In the genomic region with DNA sequence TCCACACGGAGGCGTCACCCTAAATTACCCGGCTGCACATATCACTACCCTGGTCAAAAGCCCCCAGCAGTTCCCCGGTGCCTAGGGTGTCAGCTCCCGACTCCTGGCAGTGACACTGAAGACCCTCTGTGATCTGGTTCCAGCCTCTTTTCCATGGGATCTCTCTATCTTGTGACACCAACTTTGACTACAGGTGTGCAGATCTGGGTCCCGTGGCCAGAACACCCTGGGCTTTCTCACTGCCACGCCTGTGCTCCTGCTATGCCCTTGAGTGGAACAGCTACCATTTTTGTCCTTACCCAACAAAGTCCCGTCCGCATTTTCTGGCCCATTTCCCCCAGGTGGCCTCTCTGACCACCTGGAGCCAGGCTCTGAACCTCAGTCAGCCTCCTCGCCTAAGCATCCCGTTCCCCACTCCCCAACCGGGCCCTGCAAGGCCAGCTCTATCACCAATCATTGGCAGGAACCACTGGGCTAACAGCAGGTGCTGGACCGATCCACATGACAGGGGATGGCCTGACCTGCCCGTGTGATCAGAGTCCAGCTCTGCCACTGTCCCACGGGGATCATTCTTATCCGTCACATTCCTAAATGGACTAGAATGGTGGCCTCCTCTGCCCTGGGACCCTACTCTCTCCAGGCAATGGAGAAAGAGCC, we compare ENCODE assay signal across 11 cellular contexts. TPM values are rescaled to one million over a fixed set of nuclear protein-coding genes. Genes with fewer than 3 reads are reported as not detected.
DNase-seq lines count a peak whose midpoint lies in the region; ATAC-seq and TF ChIP-seq lines count a peak whose summit lies in the region.
"Had no signal": no experiment of that assay in that cellular context is flagged by ENCODE, and none has a peak within 500 bp of the region (broad histone marks: within the 10 kb centered on the region; RNA-seq: fewer than 3 reads in every experiment).

No MANE protein-coding gene starts in this region.

- H3K4me2 ChIP-seq in HCT116 (ENCODE audit: low read length), result peak overlapping the region; percentile 82; the same call in 1 of the 2 replicates

- peaks cover 38 to 67% of the 10 kb centered on the region in 2 experiments for H3K4me1 ChIP-seq in HCT116 (ENCODE audit: control insufficient read depth in 1 of 2, insufficient read depth in 2 of 2, low read length in 2 of 2)

- no peak overlapping the region for H3K4me3 ChIP-seq in HCT116 (replicated peaks in 1 of 2; ENCODE audit: low read depth in 1 of 2, low read length in 2 of 2)

- no peaks in the 10 kb centered on the region for H3K27me3 ChIP-seq in HCT116 (ENCODE audit: insufficient read depth, low read length)

- no peaks in the 10 kb centered on the region for H3K9me3 ChIP-seq in HCT116 (ENCODE audit: control insufficient read depth in 1 of 2, insufficient read depth in 1 of 2, low read depth in 1 of 2, low read length in 2 of 2)

- POLR2A ChIA-PET in HCT116 (lab: Charles Lee), result interaction anchor here (1.2 kb wide), 2 partner anchors 139 to 143 kb away, joined by 4 to 5 read pairs; no protein-coding TSS in a partner anchor

- no peaks in the 10 kb centered on the region for H3K79me2 ChIP-seq in HCT116 (ENCODE audit: insufficient read depth, low read length)

- no peak for TF ChIP-seq CTCF in HCT116 (IDR thresholded peaks at IDR 0.05 in 2 of 3, conservative IDR thresholded peaks at IDR 0.05 in 1 of 3; ENCODE audit: borderline replicate concordance in 1 of 3, insufficient read depth in 1 of 3, low read depth in 2 of 3, low read length in 2 of 3)

- no peak overlapping the region for H3K4me3 Mint-ChIP-seq in activated T-helper 17 cell treated with anti-CD3 and anti-CD28 coated beads, Interleukin-2, amount 50 U/mL, for 72 hours
- H3K4me3 Mint-ChIP-seq in memory B cell, result no peak overlapping the region

- peaks cover 12% of the 10 kb centered on the region for H3K4me1 Mint-ChIP-seq in activated T-helper 17 cell treated with anti-CD3 and anti-CD28 coated beads, Interleukin-2, amount 50 U/mL, for 72 hours
- peaks cover 26% of the 10 kb centered on the region for H3K4me1 Mint-ChIP-seq in memory B cell

- H3K9me2 ChIP-seq in HCT116 (ENCODE audit: insufficient read depth), result no peaks in the 10 kb centered on the region

- intact Hi-C loops in HCT116 (cut with micrococcal nuclease), result loop anchor here (5.0 kb wide), 2 partner anchors 34 to 119 kb away; no protein-coding TSS in a partner anchor

- RAD21 ChIA-PET in HCT116 (lab: Charles Lee; ENCODE audit: low non-redundant PET in 1 of 2, low total read pairs in 2 of 2, uncharacterized antibody in 2 of 2, unreplicated experiment in 2 of 2), result interaction anchor here (1.2 kb wide), 2 partner anchors 134 to 138 kb away, joined by 3 to 5 read pairs; no protein-coding TSS in a partner anchor

- no peak for TF ChIP-seq POLR2A in HCT116 (IDR thresholded peaks at IDR 0.05; ENCODE audit: borderline replicate concordance, extremely low read depth, insufficient read depth, insufficient read length)

- no TSS peak for BruUV-seq in HCT116 (replicated peaks; lab: Mats Ljungman, UMichigan)

- CTCF ChIA-PET in HCT116 (lab: Charles Lee), result interaction anchor here (0.7 to 1.9 kb wide), 2 partner anchors 136 to 138 kb away, joined by 4 to 5 read pairs; no protein-coding TSS in a partner anchor

- ATAC-seq in HCT116, result no peak
- no peak for ATAC-seq in activated T-helper 17 cell treated with anti-CD3 and anti-CD28 coated beads, Interleukin-2, amount 50 U/mL, for 72 hours (replicated peaks)
- no peak for ATAC-seq in memory B cell (ENCODE audit: low read depth)

- no peaks in the 10 kb centered on the region for H3K27me3 Mint-ChIP-seq in activated T-helper 17 cell treated with anti-CD3 and anti-CD28 coated beads, Interleukin-2, amount 50 U/mL, for 72 hours
- peaks cover 1% of the 10 kb centered on the region for H3K27me3 Mint-ChIP-seq in memory B cell

- DNase-seq in HCT116 (ENCODE audit: low read depth, low spot score) (no peak), memory B cell (ENCODE audit: low spot score in 2 of 2) (no peak), hippocampal formation (lab: John Stamatoyannopoulos, UW) (no peak), NAMALWA (ENCODE audit: low spot score) (no peak), cerebellar nuclear complex (lab: John Stamatoyannopoulos, UW) (no peak), D341Med (ENCODE audit: low spot score) (no peak)
- peak; percentile 17 for DNase-seq in stimulated activated CD8-positive, alpha-beta memory T cell treated with anti-CD3 and anti-CD28 coated beads, Interleukin-4, amount 100 ng/mL, for 48 hours
- DNase-seq: amygdala, EL, NCI-H2081 had no signal

- H3K36me3 Mint-ChIP-seq in activated T-helper 17 cell treated with anti-CD3 and anti-CD28 coated beads, Interleukin-2, amount 50 U/mL, for 72 hours (ENCODE audit: low read depth), result no peaks in the 10 kb centered on the region
- H3K36me3 Mint-ChIP-seq in memory B cell, result no peaks in the 10 kb centered on the region

- H3K27ac Mint-ChIP-seq in activated T-helper 17 cell treated with anti-CD3 and anti-CD28 coated beads, Interleukin-2, amount 50 U/mL, for 72 hours, result peak overlapping the region; percentile 87
- peak overlapping the region; percentile 65 for H3K27ac Mint-ChIP-seq in memory B cell

- H3K27ac ChIP-seq in HCT116 (ENCODE audit: low read depth, low read length), result no peak overlapping the region

- no peak overlapping the region for H3K9ac ChIP-seq in HCT116 (ENCODE audit: low read length)

- no peak for TF ChIP-seq RAD21 in HCT116 (IDR thresholded peaks at IDR 0.05; ENCODE audit: low read depth)

- no peak overlapping the region for H2AFZ ChIP-seq in HCT116 (ENCODE audit: low read depth, low read length, poor library complexity, severe bottlenecking)

- H3K9me3 Mint-ChIP-seq in activated T-helper 17 cell treated with anti-CD3 and anti-CD28 coated beads, Interleukin-2, amount 50 U/mL, for 72 hours, result no peaks in the 10 kb centered on the region
- H3K9me3 Mint-ChIP-seq in memory B cell, result no peaks in the 10 kb centered on the region

- H3K36me3 ChIP-seq in HCT116 (ENCODE audit: control insufficient read depth in 1 of 2, insufficient read depth in 2 of 2, low read length in 2 of 2), result no peaks in the 10 kb centered on the region

- no peaks in the 10 kb centered on the region for H4K20me1 ChIP-seq in HCT116 (ENCODE audit: insufficient read depth)

TF ChIP-seq in HCT116, 20 proteins besides CTCF, POLR2A, EP300 and RAD21:
- TF ChIP-seq, protein P1, sequence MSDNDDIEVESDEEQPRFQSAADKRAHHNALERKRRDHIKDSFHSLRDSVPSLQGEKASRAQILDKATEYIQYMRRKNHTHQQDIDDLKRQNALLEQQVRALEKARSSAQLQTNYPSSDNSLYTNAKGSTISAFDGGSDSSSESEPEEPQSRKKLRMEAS (IDR thresholded peaks at IDR 0.05), result no peak
- TF ChIP-seq CEBPB (IDR thresholded peaks at IDR 0.05; ENCODE audit: low read depth) (no peak), SP1 (IDR thresholded peaks at IDR 0.05; ENCODE audit: low read depth) (no peak), ELF1 (IDR thresholded peaks at IDR 0.05; ENCODE audit: borderline replicate concordance, low read depth) (no peak), POLR2AphosphoS5 (IDR thresholded peaks at IDR 0.05; ENCODE audit: low read depth, low read length) (no peak), ZNF274 (IDR thresholded peaks at IDR 0.05; ENCODE audit: low read depth, low read length) (no peak), TCF7L2 (IDR thresholded peaks at IDR 0.05; ENCODE audit: borderline replicate concordance, extremely low read depth, insufficient read depth, insufficient read length) (no peak), EGR1 (IDR thresholded peaks at IDR 0.05; ENCODE audit: low read depth) (no peak)
- TF ChIP-seq, protein P2, sequence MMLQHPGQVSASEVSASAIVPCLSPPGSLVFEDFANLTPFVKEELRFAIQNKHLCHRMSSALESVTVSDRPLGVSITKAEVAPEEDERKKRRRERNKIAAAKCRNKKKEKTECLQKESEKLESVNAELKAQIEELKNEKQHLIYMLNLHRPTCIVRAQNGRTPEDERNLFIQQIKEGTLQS (IDR thresholded peaks at IDR 0.05), result no peak
- TF ChIP-seq, protein P3, sequence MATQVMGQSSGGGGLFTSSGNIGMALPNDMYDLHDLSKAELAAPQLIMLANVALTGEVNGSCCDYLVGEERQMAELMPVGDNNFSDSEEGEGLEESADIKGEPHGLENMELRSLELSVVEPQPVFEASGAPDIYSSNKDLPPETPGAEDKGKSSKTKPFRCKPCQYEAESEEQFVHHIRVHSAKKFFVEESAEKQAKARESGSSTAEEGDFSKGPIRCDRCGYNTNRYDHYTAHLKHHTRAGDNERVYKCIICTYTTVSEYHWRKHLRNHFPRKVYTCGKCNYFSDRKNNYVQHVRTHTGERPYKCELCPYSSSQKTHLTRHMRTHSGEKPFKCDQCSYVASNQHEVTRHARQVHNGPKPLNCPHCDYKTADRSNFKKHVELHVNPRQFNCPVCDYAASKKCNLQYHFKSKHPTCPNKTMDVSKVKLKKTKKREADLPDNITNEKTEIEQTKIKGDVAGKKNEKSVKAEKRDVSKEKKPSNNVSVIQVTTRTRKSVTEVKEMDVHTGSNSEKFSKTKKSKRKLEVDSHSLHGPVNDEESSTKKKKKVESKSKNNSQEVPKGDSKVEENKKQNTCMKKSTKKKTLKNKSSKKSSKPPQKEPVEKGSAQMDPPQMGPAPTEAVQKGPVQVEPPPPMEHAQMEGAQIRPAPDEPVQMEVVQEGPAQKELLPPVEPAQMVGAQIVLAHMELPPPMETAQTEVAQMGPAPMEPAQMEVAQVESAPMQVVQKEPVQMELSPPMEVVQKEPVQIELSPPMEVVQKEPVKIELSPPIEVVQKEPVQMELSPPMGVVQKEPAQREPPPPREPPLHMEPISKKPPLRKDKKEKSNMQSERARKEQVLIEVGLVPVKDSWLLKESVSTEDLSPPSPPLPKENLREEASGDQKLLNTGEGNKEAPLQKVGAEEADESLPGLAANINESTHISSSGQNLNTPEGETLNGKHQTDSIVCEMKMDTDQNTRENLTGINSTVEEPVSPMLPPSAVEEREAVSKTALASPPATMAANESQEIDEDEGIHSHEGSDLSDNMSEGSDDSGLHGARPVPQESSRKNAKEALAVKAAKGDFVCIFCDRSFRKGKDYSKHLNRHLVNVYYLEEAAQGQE (IDR thresholded peaks at IDR 0.05; ENCODE audit: low read depth), result no peak
TF ChIP-seq in HCT116: peak in this region for 0.

RNA-seq across cellular contexts. Expression of gene CBX7, which starts 20.7 kb away (rescaled TPM):
- total RNA-seq in HCT116 (2021; ENCODE audit: unreplicated experiment), result 20.1 TPM
- polyA plus RNA-seq in HCT116 (2012), result 18.7 and 19.9 TPM in 2 replicates
- total RNA-seq in activated T-helper 17 cell treated with anti-CD3 and anti-CD28 coated beads, Interleukin-2, amount 50 U/mL, for 72 hours, result 10 to 100 TPM; 21.5 to 82.9 TPM
